ENCODE assay signal across 8 cellular contexts in genomic region chr19:49533551-49534488, GRCh38. TPM values are rescaled to one million over a fixed set of nuclear protein-coding genes. Genes with fewer than 3 reads are reported as not detected.
DNase-seq lines count a peak whose midpoint lies in the region; ATAC-seq and TF ChIP-seq lines count a peak whose summit lies in the region.

No MANE protein-coding gene starts in this region.

- H3K4me1 Mint-ChIP-seq in memory B cell: peaks cover 20% of the 10 kb centered on the region

- H3K4me1 ChIP-seq in HEK293 (ENCODE audit: control insufficient read depth, insufficient read depth, low read length): no peaks in the 10 kb centered on the region

- H3K36me3 Mint-ChIP-seq in memory B cell: no peaks in the 10 kb centered on the region

- H3K4me3 ChIP-seq in HEK293 (ENCODE audit: low read depth, low read length): peak overlapping the region; percentile 56
- peak overlapping the region; percentile 48 to 90 (median 69) for H3K4me3 ChIP-seq in dorsolateral prefrontal cortex

- H3K36me3 ChIP-seq in HEK293 (ENCODE audit: control insufficient read depth in 2 of 2, insufficient read depth in 1 of 2, low read length in 2 of 2): peaks cover 11 to 15% of the 10 kb centered on the region in 2 experiments; a peak in 2 of 3 replicates

- CTCF ChIA-PET in HEK293 (lab: Yijun Ruan, JAX): interaction anchor here (0.6 to 2.2 kb wide), 8 partner anchors 13 to 404 kb away, joined by 3 to 23 read pairs (median 4); no protein-coding TSS in a partner anchor

- POLR2A ChIA-PET in HEK293 (lab: Yijun Ruan, JAX): interaction anchor here (0.6 to 1.3 kb wide), 2 partner anchors 21 to 188 kb away, joined by 3 to 4 read pairs; partner anchors contain the start of gene FCGRT

- intact Hi-C loops in dorsolateral prefrontal cortex (cut with DNase I): no loop called here

- ATAC-seq in memory B cell (ENCODE audit: low read depth): peak; percentile 86

- H3K9me3 Mint-ChIP-seq in memory B cell: no peaks in the 10 kb centered on the region

- no peaks in the 10 kb centered on the region for H3K27me3 ChIP-seq in dorsolateral prefrontal cortex

- DNase-seq in GF-D8 (lab: John Stamatoyannopoulos, UW): peak; percentile 23
- peak; percentile 71 for DNase-seq in NCI-H2227 (lab: John Stamatoyannopoulos, UW; ENCODE audit: unreplicated experiment)
- peak; percentile 81 for DNase-seq in activated CD4-positive, alpha-beta T cell treated with anti-CD3 and anti-CD28 coated beads, Interleukin-2, amount 50 U/mL, for 1 hour
- peak; percentile 49 to 83 (median 66) for DNase-seq in dorsolateral prefrontal cortex
- DNase-seq in memory B cell (ENCODE audit: low spot score in 2 of 2): peak; percentile 87 to 97
- peak; percentile 61 to 68 for DNase-seq in stimulated activated CD8-positive, alpha-beta memory T cell treated with anti-CD3 and anti-CD28 coated beads, Interleukin-15, amount 100 ng/mL, for 4 hours (ENCODE audit: low read depth in 2 of 2)
- no peak for DNase-seq in 8988T

- peak overlapping the region; percentile 65 for H3K27ac Mint-ChIP-seq in memory B cell

- H3K27ac ChIP-seq in HEK293 (ENCODE audit: extremely low read depth, low read depth, low read length) (no peak overlapping the region), dorsolateral prefrontal cortex (peak overlapping the region in 10 of 59 donors; percentile 3 to 70 (median 36))

- peaks cover 2% of the 10 kb centered on the region for H3K27me3 Mint-ChIP-seq in memory B cell

- TF ChIP-seq CTCF in HEK293 (tag by site-specific recombination; IDR thresholded peaks at IDR 0.05): no peak
- peak in 35 of 56 donors; percentile 13 to 50 (median 31) for TF ChIP-seq CTCF in dorsolateral prefrontal cortex (IDR thresholded peaks at IDR 0.05 in 54 of 56, conservative IDR thresholded peaks at IDR 0.05 in 2 of 56; ENCODE audit: low read depth in 1 of 56, partially characterized antibody in 56 of 56)

- H3K9me3 ChIP-seq in HEK293 (ENCODE audit: control insufficient read depth, insufficient read depth, low read depth, low read length): no peaks in the 10 kb centered on the region

- H3K4me3 Mint-ChIP-seq in memory B cell: peak overlapping the region; percentile 86

TF ChIP-seq in HEK293, 187 proteins besides CTCF, POLR2A, EP300 and RAD21 (continues in another document):
- TF ChIP-seq SP2 (tag by site-specific recombination; IDR thresholded peaks at IDR 0.05) (peak; percentile 64), ZNF660 (tag by site-specific recombination; IDR thresholded peaks at IDR 0.05) (no peak), HIC1 (tag by site-specific recombination; IDR thresholded peaks at IDR 0.05) (no peak), KLF16 (tag by site-specific recombination; IDR thresholded peaks at IDR 0.05) (peak; percentile 94), ZNF692 (tag by site-specific recombination; IDR thresholded peaks at IDR 0.05) (peak; percentile 34; the same call in 1 of the 2 replicates), TRIM28 (IDR thresholded peaks at IDR 0.05; ENCODE audit: borderline replicate concordance, low read length) (no peak), ZNF513 (tag by site-specific recombination; IDR thresholded peaks at IDR 0.05) (no peak), EGR2 (tag by site-specific recombination; IDR thresholded peaks at IDR 0.05; ENCODE audit: low read depth) (peak; percentile 17; the same call in 1 of the 2 replicates), SCRT2 (tag by site-specific recombination; IDR thresholded peaks at IDR 0.05) (0 out of 2 replicates have a peak, but pooled peaks have one; percentile 10), KLF10 (tag by site-specific recombination; IDR thresholded peaks at IDR 0.05) (peak; percentile 59; the same call in 1 of the 2 replicates), ZIC2 (tag by site-specific recombination; IDR thresholded peaks at IDR 0.05) (peak; percentile 74), ZNF510 (tag by site-specific recombination; IDR thresholded peaks at IDR 0.05; ENCODE audit: insufficient replicate concordance) (peak; percentile 68), ZNF366 (tag by site-specific recombination; conservative IDR thresholded peaks at IDR 0.05) (0 out of 2 replicates have a peak, but pooled peaks have one; percentile 2), SP3 (tag by site-specific recombination; IDR thresholded peaks at IDR 0.05) (peak; percentile 89), GLIS1 (tag by site-specific recombination; IDR thresholded peaks at IDR 0.05) (peak; percentile 81), GLIS2 (tag by site-specific recombination; IDR thresholded peaks at IDR 0.05) (peak; percentile 80), PBX3 (CRISPR knock-in tag; IDR thresholded peaks at IDR 0.05) (0 out of 2 replicates have a peak, but pooled peaks have one; percentile 21), KLF8 (tag by site-specific recombination; IDR thresholded peaks at IDR 0.05) (peak; percentile 86), HOXA7 (CRISPR knock-in tag; IDR thresholded peaks at IDR 0.05; ENCODE audit: borderline replicate concordance) (0 out of 2 replicates have a peak, but pooled peaks have one; percentile 32), ZFHX2 (tag by site-specific recombination; conservative IDR thresholded peaks at IDR 0.05) (peak; percentile 58), ZNF335 (tag by site-specific recombination; conservative IDR thresholded peaks at IDR 0.05) (peak; percentile 96), ZNF76 (tag by site-specific recombination; IDR thresholded peaks at IDR 0.05; ENCODE audit: borderline replicate concordance, low read depth) (0 out of 2 replicates have a peak, but pooled peaks have one; percentile 23)

RNA-seq across cellular contexts. Expression of gene RCN3, which starts 6.0 kb away (rescaled TPM):
- total RNA-seq in dorsolateral prefrontal cortex: 10 to 100 TPM in 49 of 120 experiments, 1 to 10 TPM in 71; 3.0 to 19.9 (median 9.2) TPM

RNA-seq across cellular contexts. Expression of gene FCGRT, which starts 21.4 kb away (rescaled TPM):
- total RNA-seq in dorsolateral prefrontal cortex: 100 to 1,000 TPM in 1 of 120 experiments, 10 to 100 TPM in 119; 22.6 to 101 (median 43.4) TPM

RNA-seq across cellular contexts. Expression of gene RPS11, which starts 37.6 kb away (rescaled TPM):
- total RNA-seq in dorsolateral prefrontal cortex: 100 to 1,000 TPM; 410 to 765 (median 576) TPM

RNA-seq across cellular contexts. Expression of gene RPL13A, which starts 46.4 kb away (rescaled TPM):
- 1,000 to 10,000 TPM in 7 of 120 experiments, 100 to 1,000 TPM in 113; 564 to 1,173 (median 771) TPM for total RNA-seq in dorsolateral prefrontal cortex

RNA-seq across cellular contexts. Expression of gene NOSIP, which starts 46.5 kb away (rescaled TPM):
- 10 to 100 TPM; 39.0 to 64.8 (median 49.4) TPM for total RNA-seq in dorsolateral prefrontal cortex
